ENCODE assay signal across 25 cellular contexts in the genomic region with DNA sequence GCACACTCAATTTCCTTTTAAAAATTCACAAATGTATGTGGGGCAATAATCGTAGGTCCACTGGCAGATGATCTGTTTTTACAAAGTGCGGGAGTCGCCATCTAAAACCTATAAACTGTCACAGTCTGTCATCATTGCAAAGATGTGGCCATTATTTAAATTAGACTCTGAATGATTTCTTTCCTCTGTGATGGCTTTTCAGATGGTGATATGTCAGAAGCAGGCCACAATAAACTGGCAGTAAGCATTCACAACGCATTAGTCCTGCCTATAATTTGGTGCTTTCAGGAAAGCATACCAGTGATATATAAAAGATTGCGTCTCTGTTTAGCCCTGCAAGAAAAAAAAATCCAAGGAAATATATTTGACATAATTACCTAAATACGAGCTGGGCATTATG.
"Had no signal": no experiment of that assay in that cellular context is flagged by ENCODE, and none has a peak within 500 bp of the region (broad histone marks: within the 10 kb centered on the region; RNA-seq: fewer than 3 reads in every experiment).

No MANE protein-coding gene starts in this region.

- DNase-seq: colonic mucosa; cortex of kidney; dermis blood vessel endothelial cell; dorsolateral prefrontal cortex; effector CD4-positive, alpha-beta T cell; effector CD8-positive, alpha-beta T cell; effector memory CD8-positive, alpha-beta T cell; endodermal cell; erythroblast; esophagus squamous epithelium; foreskin keratinocyte; foreskin melanocyte; gastrocnemius medialis; glutamatergic neuron; head of caudate nucleus; heart left ventricle; heart right ventricle had no signal

- H3K4me3 ChIP-seq: colonic mucosa, coronary artery, dorsolateral prefrontal cortex, esophagus muscularis mucosa, esophagus squamous epithelium, gastrocnemius medialis, gastroesophageal sphincter, heart left ventricle, heart right ventricle had no signal

- H3K4me1 ChIP-seq: colonic mucosa, esophagus muscularis mucosa, esophagus squamous epithelium, gastrocnemius medialis, gastroesophageal sphincter, heart right ventricle had no signal

- H3K27ac ChIP-seq: colonic mucosa, coronary artery, dorsolateral prefrontal cortex, epithelial cell of prostate, esophagus muscularis mucosa, esophagus squamous epithelium, foreskin keratinocyte, gastrocnemius medialis, gastroesophageal sphincter, heart left ventricle, heart right ventricle had no signal

- H3K9me3 ChIP-seq: colonic mucosa, esophagus muscularis mucosa, esophagus squamous epithelium, gastrocnemius medialis, gastroesophageal sphincter, heart left ventricle, heart right ventricle had no signal

- H3K27me3 ChIP-seq: colonic mucosa, esophagus muscularis mucosa, esophagus squamous epithelium, gastrocnemius medialis, gastroesophageal sphincter, heart left ventricle, heart right ventricle had no signal

- FAIRE-seq: colon, endometrium, endothelial cell of umbilical vein, frontal cortex had no signal

- H3K36me3 ChIP-seq: colonic mucosa, esophagus muscularis mucosa, esophagus squamous epithelium, gastrocnemius medialis, gastroesophageal sphincter, heart left ventricle, heart right ventricle had no signal
